Comparison of ENCODE assay signal across 10 cellular contexts in genomic region chr18:56997200-56997599, GRCh38.
"Had no signal": no experiment of that assay in that cellular context is flagged by ENCODE, and none has a peak within 500 bp of the region (broad histone marks: within the 10 kb centered on the region; RNA-seq: fewer than 3 reads in every experiment).

No MANE protein-coding gene starts in this region.

- H3K27me3 Mint-ChIP-seq: IgD-negative memory B cell had no signal

- H3K4me3 ChIP-seq: K562 had no signal

- DNase-seq: IMR-90, Karpas-422, KBM-7, KG1 had no signal

- H3K4me2 ChIP-seq: KMS-11 had no signal

- H3K4me1 Mint-ChIP-seq: IgD-negative memory B cell had no signal

- H3K9ac ChIP-seq: KMS-11 had no signal

- ATAC-seq: HepG2, K562 had no signal

- H3K4me3 Mint-ChIP-seq: IgD-negative memory B cell had no signal

- H3K9me3 Mint-ChIP-seq: IgD-negative memory B cell had no signal

- H3K27ac ChIP-seq: HL-60, KMS-11 had no signal

- FAIRE-seq: HepG2, HTR-8/SVneo, K562 had no signal

- H3K27ac Mint-ChIP-seq: IgD-negative memory B cell had no signal
